8 cellular contexts compared by ENCODE assay signal in the genomic region with DNA sequence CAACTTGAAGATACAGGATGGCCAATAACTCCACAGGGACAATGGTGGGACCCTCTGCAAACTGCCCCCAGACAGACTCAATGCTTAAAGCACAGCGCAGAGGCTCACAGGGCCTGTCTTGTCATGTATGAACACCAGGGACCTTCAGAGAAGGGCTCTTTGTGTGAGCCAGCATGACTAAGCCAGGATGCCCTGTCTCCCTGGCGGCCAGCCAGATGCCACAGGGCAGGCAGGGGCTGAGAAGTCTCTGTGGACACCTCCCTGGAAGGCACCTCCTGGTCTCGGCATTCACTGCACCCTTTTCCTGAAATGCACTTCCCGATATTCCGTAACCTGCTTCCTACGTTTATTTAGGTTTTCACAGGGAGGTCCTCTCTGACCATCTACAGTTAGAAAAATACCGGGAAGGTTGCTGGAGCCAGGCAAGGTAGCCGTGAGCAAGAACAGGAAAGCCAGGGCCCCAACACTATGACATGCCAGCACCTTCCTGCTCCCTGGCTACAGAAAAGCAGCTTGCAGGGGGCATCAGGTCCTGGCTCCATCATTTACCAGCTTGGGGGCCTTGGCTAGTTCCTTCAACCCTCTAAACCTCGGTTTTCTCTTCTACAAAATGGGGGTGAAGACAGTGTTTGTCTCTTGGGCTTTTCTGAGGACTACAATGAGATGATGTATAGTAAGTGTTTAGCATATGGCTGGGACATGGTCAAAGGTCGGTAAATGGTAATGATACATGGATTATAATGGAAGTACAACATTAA.
A peak's percentile ranks its signal among the peaks of the same experiment; 100 is the strongest.
DNase-seq lines count a peak whose midpoint lies in the region; ATAC-seq, FAIRE-seq and TF ChIP-seq lines count a peak whose summit lies in the region.
"Had no signal": no experiment of that assay in that cellular context is flagged by ENCODE, and none has a peak within 500 bp of the region (broad histone marks: within the 10 kb centered on the region; RNA-seq: fewer than 3 reads in every experiment).

No MANE protein-coding gene starts in this region.

- intact Hi-C loops in pancreas (cut with DNase I) = no loop called here

- peaks cover 0 to 11% (median 4%) of the 10 kb centered on the region in 3 donors for H3K4me1 ChIP-seq in pancreas

- FAIRE-seq in pancreas (lab: Jason Lieb, UNC) = no peak

- WGBS in pancreas, 2 donors = 73% methylated on average over 10 of the region's 10 CpGs

- no peaks in the 10 kb centered on the region for H3K36me3 ChIP-seq in pancreas

- peak; percentile 40 to 81 (median 75) for ATAC-seq in pancreas

- H3K27ac ChIP-seq in pancreas = peak overlapping the region in 2 of 4 donors; percentile 4 to 5
- H3K27ac ChIP-seq: HL-60 had no signal

- H3K9me3 ChIP-seq in pancreas = no peaks in the 10 kb centered on the region

- TF ChIP-seq CTCF in cardiac fibroblast (IDR thresholded peaks at IDR 0.05; ENCODE audit: low read depth, low read length) (no peak), pancreas (IDR thresholded peaks at IDR 0.05) (no peak)

- H3K27me3 ChIP-seq in pancreas = no peaks in the 10 kb centered on the region

- no peak overlapping the region for H3K4me3 ChIP-seq in cardiac fibroblast (replicated peaks in 1 of 2; ENCODE audit: low read depth in 2 of 2, low read length in 2 of 2)
- no peak overlapping the region for H3K4me3 ChIP-seq in pancreas

- DNase-seq in EL (peak; percentile 65), NCI-H128 (lab: John Stamatoyannopoulos, UW; ENCODE audit: unreplicated experiment) (peak; percentile 19), cardiac fibroblast (ENCODE audit: low read depth in 2 of 2) (peak; percentile 42 to 52), pancreas (peak in 3 of 6 donors; percentile 31 to 81 (median 56)), NOMO-1 treated with dmso at 0.1 percent for 144 hours (lab: John Stamatoyannopoulos, UW; ENCODE audit: unreplicated experiment) (no peak), T-helper 9 cell (no peak), NCI-H2227 (lab: John Stamatoyannopoulos, UW; ENCODE audit: unreplicated experiment) (no peak)

Comparison
In these comparisons a context has a peak if more than half of its experiments do, and no peak if none do; other contexts are left out.
1. DNase-seq: peak in EL (single experiment), NCI-H128 (single experiment) and cardiac fibroblast (2 of 2); none in NOMO-1 treated with dmso at 0.1 percent for 144 hours (single experiment), T-helper 9 cell (single experiment) and NCI-H2227 (single experiment).